ENCODE assay signal across 9 cellular contexts in genomic region chr6:89081423-89082322, GRCh38. TPM values are rescaled to one million over a fixed set of nuclear protein-coding genes. Genes with fewer than 3 reads are reported as not detected.
DNase-seq lines count a peak whose midpoint lies in the region; ATAC-seq, FAIRE-seq and TF ChIP-seq lines count a peak whose summit lies in the region.
"Had no signal": no experiment of that assay in that cellular context is flagged by ENCODE, and none has a peak within 500 bp of the region (broad histone marks: within the 10 kb centered on the region; RNA-seq: fewer than 3 reads in every experiment).

No MANE protein-coding gene starts in this region.

- peaks cover 39% of the 10 kb centered on the region for H3K4me1 Mint-ChIP-seq in activated CD4-positive, alpha-beta T cell treated with anti-CD3 and anti-CD28 coated beads, Interleukin-2, amount 10 ng/mL, durations not matched to agents 7 days and 5 days

- peaks cover 47% of the 10 kb centered on the region for H3K36me3 Mint-ChIP-seq in activated CD4-positive, alpha-beta T cell treated with anti-CD3 and anti-CD28 coated beads, Interleukin-2, amount 10 ng/mL, durations not matched to agents 7 days and 5 days (ENCODE audit: low read depth)

- H3K9me3 ChIP-seq in BLaER1, result no peaks in the 10 kb centered on the region
- H3K9me3 ChIP-seq in left lung, result no peaks in the 10 kb centered on the region

- no peak for TF ChIP-seq CTCF in left lung (IDR thresholded peaks at IDR 0.05)

- intact Hi-C loops in left lung (cut with DNase I), result no loop called here

- peak overlapping the region; percentile 81 for H3K4me2 ChIP-seq in BLaER1

- peak overlapping the region; percentile 84 for H3K4me3 Mint-ChIP-seq in activated CD4-positive, alpha-beta T cell treated with anti-CD3 and anti-CD28 coated beads, Interleukin-2, amount 10 ng/mL, durations not matched to agents 7 days and 5 days

- H3K27ac ChIP-seq in BLaER1 (peak overlapping the region; percentile 97), left lung (peak overlapping the region; percentile 100)

- peak overlapping the region; percentile 95 for H3K27ac Mint-ChIP-seq in activated CD4-positive, alpha-beta T cell treated with anti-CD3 and anti-CD28 coated beads, Interleukin-2, amount 10 ng/mL, durations not matched to agents 7 days and 5 days

- peak; percentile 51 for ATAC-seq in HG03460 (IDR thresholded peaks at IDR 0.05; ENCODE audit: unreplicated experiment)
- peak; percentile 73 for ATAC-seq in left lung

- H3K4me3 ChIP-seq in BLaER1 (peak overlapping the region; percentile 88), left lung (peak overlapping the region; percentile 84 to 98)

- peak; percentile 76 for DNase-seq in GM19239 (ENCODE audit: insufficient read length, low spot score)
- DNase-seq in NCI-H526 (lab: John Stamatoyannopoulos, UW), result peak; percentile 85 to 97
- peak; percentile 98 for DNase-seq in activated CD4-positive, alpha-beta T cell treated with anti-CD3 and anti-CD28 coated beads, Interleukin-2, amount 10 ng/mL, durations not matched to agents 7 days and 5 days
- peak; percentile 69 for DNase-seq in cortex of kidney (lab: John Stamatoyannopoulos, UW)
- peak; percentile 98 to 99 for DNase-seq in left lung
- peak; percentile 97 for DNase-seq in stimulated activated CD4-positive, alpha-beta T cell treated with anti-CD3 and anti-CD28 coated beads, Interleukin-2, amount 100 ng/mL, for 4 hours (ENCODE audit: low read depth)

- FAIRE-seq in GM19239 (lab: Jason Lieb, UNC), result peak; percentile 94
- FAIRE-seq: endometrium had no signal

- H3K27me3 ChIP-seq in BLaER1, result no peaks in the 10 kb centered on the region
- H3K27me3 ChIP-seq in left lung, result no peaks in the 10 kb centered on the region

- peaks cover 51% of the 10 kb centered on the region for H4K20me1 ChIP-seq in BLaER1

- H3K36me3 ChIP-seq in BLaER1 (peaks cover 34% of the 10 kb centered on the region), left lung (peaks cover 0 to 36% of the 10 kb centered on the region in 2 donors)

- no peaks in the 10 kb centered on the region for H3K27me3 Mint-ChIP-seq in activated CD4-positive, alpha-beta T cell treated with anti-CD3 and anti-CD28 coated beads, Interleukin-2, amount 10 ng/mL, durations not matched to agents 7 days and 5 days

- H3K9ac ChIP-seq in BLaER1, result peak overlapping the region; percentile 96

- no peaks in the 10 kb centered on the region for H3K9me3 Mint-ChIP-seq in activated CD4-positive, alpha-beta T cell treated with anti-CD3 and anti-CD28 coated beads, Interleukin-2, amount 10 ng/mL, durations not matched to agents 7 days and 5 days

- H3K4me1 ChIP-seq in BLaER1, result peaks cover 21% of the 10 kb centered on the region
- H3K4me1 ChIP-seq in left lung, result peaks cover 0 to 52% of the 10 kb centered on the region in 2 donors

- POLR2A ChIA-PET in activated CD4-positive, alpha-beta T cell treated with anti-CD3 and anti-CD28 coated beads, Interleukin-2, amount 10 ng/mL, durations not matched to agents 7 days and 5 days (lab: Charles Lee), result no interaction called here

- CTCF ChIA-PET in activated CD4-positive, alpha-beta T cell treated with anti-CD3 and anti-CD28 coated beads, Interleukin-2, amount 10 ng/mL, durations not matched to agents 7 days and 5 days (lab: Charles Lee), result interaction anchor here (0.7 to 1.8 kb wide), 3 partner anchors 11 to 69 kb away, joined by 3 to 6 read pairs (median 5); no protein-coding TSS in a partner anchor

RNA-seq across cellular contexts. Expression of gene PNRC1, which starts 1.1 kb away (rescaled TPM):
- total RNA-seq in activated CD4-positive, alpha-beta T cell treated with anti-CD3 and anti-CD28 coated beads, Interleukin-2, amount 10 ng/mL, durations not matched to agents 7 days and 5 days, result 100 to 1,000 TPM in 1 of 2 experiments, 10 to 100 TPM in 1; 95.0 to 111 TPM
- total RNA-seq in left lung, result 100 to 1,000 TPM; 143 to 153 TPM

RNA-seq across cellular contexts. Expression of gene SRSF12, which starts 36.2 kb away (rescaled TPM):
- not detected for total RNA-seq in activated CD4-positive, alpha-beta T cell treated with anti-CD3 and anti-CD28 coated beads, Interleukin-2, amount 10 ng/mL, durations not matched to agents 7 days and 5 days
- under 1 TPM; 0.63 to 0.76 TPM for total RNA-seq in left lung

Comparison
In these comparisons a context has a peak if more than half of its experiments do, and no peak if none do; other contexts are left out.
1. Peak in every context shown above with its lines: DNase-seq, ATAC-seq, H3K4me3 ChIP-seq and H3K27ac ChIP-seq.